1 cellular context compared by ENCODE assay signal in genomic region chr9:22008662-22009562, GRCh38.
TF ChIP-seq lines count a peak whose summit lies in the region.

Gene CDKN2B (minus strand): TSS chr9:22009305. CDS start chr9:22008953, 352 bp downstream.

TF ChIP-seq in GM12878, 131 proteins besides CTCF, POLR2A, EP300 and RAD21 (continued from another document and continues in another):
- TF ChIP-seq, protein P1, sequence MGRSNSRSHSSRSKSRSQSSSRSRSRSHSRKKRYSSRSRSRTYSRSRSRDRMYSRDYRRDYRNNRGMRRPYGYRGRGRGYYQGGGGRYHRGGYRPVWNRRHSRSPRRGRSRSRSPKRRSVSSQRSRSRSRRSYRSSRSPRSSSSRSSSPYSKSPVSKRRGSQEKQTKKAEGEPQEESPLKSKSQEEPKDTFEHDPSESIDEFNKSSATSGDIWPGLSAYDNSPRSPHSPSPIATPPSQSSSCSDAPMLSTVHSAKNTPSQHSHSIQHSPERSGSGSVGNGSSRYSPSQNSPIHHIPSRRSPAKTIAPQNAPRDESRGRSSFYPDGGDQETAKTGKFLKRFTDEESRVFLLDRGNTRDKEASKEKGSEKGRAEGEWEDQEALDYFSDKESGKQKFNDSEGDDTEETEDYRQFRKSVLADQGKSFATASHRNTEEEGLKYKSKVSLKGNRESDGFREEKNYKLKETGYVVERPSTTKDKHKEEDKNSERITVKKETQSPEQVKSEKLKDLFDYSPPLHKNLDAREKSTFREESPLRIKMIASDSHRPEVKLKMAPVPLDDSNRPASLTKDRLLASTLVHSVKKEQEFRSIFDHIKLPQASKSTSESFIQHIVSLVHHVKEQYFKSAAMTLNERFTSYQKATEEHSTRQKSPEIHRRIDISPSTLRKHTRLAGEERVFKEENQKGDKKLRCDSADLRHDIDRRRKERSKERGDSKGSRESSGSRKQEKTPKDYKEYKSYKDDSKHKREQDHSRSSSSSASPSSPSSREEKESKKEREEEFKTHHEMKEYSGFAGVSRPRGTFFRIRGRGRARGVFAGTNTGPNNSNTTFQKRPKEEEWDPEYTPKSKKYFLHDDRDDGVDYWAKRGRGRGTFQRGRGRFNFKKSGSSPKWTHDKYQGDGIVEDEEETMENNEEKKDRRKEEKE (IDR thresholded peaks at IDR 0.05): no peak
- TF ChIP-seq USF2 (IDR thresholded peaks at IDR 0.05; ENCODE audit: borderline replicate concordance, low read depth, low read length): no peak; the same call in none of the 2 replicates
- TF ChIP-seq USF1 (IDR thresholded peaks at IDR 0.05; ENCODE audit: borderline replicate concordance, extremely low read length, insufficient read depth, low read depth, low read length): peak; percentile 74
- TF ChIP-seq, protein P2, sequence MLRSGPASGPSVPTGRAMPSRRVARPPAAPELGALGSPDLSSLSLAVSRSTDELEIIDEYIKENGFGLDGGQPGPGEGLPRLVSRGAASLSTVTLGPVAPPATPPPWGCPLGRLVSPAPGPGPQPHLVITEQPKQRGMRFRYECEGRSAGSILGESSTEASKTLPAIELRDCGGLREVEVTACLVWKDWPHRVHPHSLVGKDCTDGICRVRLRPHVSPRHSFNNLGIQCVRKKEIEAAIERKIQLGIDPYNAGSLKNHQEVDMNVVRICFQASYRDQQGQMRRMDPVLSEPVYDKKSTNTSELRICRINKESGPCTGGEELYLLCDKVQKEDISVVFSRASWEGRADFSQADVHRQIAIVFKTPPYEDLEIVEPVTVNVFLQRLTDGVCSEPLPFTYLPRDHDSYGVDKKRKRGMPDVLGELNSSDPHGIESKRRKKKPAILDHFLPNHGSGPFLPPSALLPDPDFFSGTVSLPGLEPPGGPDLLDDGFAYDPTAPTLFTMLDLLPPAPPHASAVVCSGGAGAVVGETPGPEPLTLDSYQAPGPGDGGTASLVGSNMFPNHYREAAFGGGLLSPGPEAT (IDR thresholded peaks at IDR 0.05; ENCODE audit: low read depth): 0 out of 2 replicates have a peak, but pooled peaks have one; percentile 9
- TF ChIP-seq SUPT20H (IDR thresholded peaks at IDR 0.05; ENCODE audit: borderline replicate concordance, control insufficient read depth, low read depth, low read length): no peak
- TF ChIP-seq ZNF274 (IDR thresholded peaks at IDR 0.05; ENCODE audit: insufficient read depth, insufficient read length): no peak
- no peak for TF ChIP-seq HDAC6 (IDR thresholded peaks at IDR 0.05; ENCODE audit: unreplicated experiment)
- no peak for TF ChIP-seq GABPA (IDR thresholded peaks at IDR 0.05; ENCODE audit: low read depth)
- TF ChIP-seq BCL11A (IDR thresholded peaks at IDR 0.05; ENCODE audit: low read depth, low read length): no peak
- TF ChIP-seq, protein P3, sequence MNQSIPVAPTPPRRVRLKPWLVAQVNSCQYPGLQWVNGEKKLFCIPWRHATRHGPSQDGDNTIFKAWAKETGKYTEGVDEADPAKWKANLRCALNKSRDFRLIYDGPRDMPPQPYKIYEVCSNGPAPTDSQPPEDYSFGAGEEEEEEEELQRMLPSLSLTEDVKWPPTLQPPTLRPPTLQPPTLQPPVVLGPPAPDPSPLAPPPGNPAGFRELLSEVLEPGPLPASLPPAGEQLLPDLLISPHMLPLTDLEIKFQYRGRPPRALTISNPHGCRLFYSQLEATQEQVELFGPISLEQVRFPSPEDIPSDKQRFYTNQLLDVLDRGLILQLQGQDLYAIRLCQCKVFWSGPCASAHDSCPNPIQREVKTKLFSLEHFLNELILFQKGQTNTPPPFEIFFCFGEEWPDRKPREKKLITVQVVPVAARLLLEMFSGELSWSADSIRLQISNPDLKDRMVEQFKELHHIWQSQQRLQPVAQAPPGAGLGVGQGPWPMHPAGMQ (IDR thresholded peaks at IDR 0.05; ENCODE audit: borderline replicate concordance): no peak
- TF ChIP-seq ZBTB40 (IDR thresholded peaks at IDR 0.05; ENCODE audit: borderline replicate concordance): no peak
- TF ChIP-seq SMAD1 (IDR thresholded peaks at IDR 0.05; ENCODE audit: low read depth, partially characterized antibody): no peak
- no peak for TF ChIP-seq SIX5 (IDR thresholded peaks at IDR 0.05; ENCODE audit: low read depth, low read length, severe bottlenecking)
- TF ChIP-seq BMI1 (IDR thresholded peaks at IDR 0.05; ENCODE audit: borderline replicate concordance): no peak
- no peak for TF ChIP-seq SPI1 (IDR thresholded peaks at IDR 0.05; ENCODE audit: borderline replicate concordance, insufficient read depth, low read depth, low read length)
- peak; percentile 81 for TF ChIP-seq IKZF1 (conservative IDR thresholded peaks at IDR 0.05)
- TF ChIP-seq, protein P4, sequence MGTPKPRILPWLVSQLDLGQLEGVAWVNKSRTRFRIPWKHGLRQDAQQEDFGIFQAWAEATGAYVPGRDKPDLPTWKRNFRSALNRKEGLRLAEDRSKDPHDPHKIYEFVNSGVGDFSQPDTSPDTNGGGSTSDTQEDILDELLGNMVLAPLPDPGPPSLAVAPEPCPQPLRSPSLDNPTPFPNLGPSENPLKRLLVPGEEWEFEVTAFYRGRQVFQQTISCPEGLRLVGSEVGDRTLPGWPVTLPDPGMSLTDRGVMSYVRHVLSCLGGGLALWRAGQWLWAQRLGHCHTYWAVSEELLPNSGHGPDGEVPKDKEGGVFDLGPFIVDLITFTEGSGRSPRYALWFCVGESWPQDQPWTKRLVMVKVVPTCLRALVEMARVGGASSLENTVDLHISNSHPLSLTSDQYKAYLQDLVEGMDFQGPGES (IDR thresholded peaks at IDR 0.05): no peak
- TF ChIP-seq CREM (IDR thresholded peaks at IDR 0.05; ENCODE audit: low read depth): peak; percentile 16; the same call in 1 of the 2 replicates
- TF ChIP-seq CHD1 (IDR thresholded peaks at IDR 0.05; ENCODE audit: low read depth, low read length): no peak
- no peak for TF ChIP-seq FOS (IDR thresholded peaks at IDR 0.05; ENCODE audit: borderline replicate concordance, extremely low read depth, insufficient read length)
- no peak for TF ChIP-seq JUNB (IDR thresholded peaks at IDR 0.05)
- 0 out of 2 replicates have a peak, but pooled peaks have one; percentile 44 for TF ChIP-seq GATAD2B (conservative IDR thresholded peaks at IDR 0.05; ENCODE audit: low read depth)
- no peak for TF ChIP-seq CBX5 (IDR thresholded peaks at IDR 0.05; ENCODE audit: low read depth)
- no peak for TF ChIP-seq MEF2A (IDR thresholded peaks at IDR 0.05; ENCODE audit: insufficient read depth, low read depth, low read length)
- TF ChIP-seq SKIL (IDR thresholded peaks at IDR 0.05; ENCODE audit: low read depth, poor library complexity, severe bottlenecking): no peak
- no peak for TF ChIP-seq SP1 (IDR thresholded peaks at IDR 0.05; ENCODE audit: low read depth, low read length)
- TF ChIP-seq RBBP5 (conservative IDR thresholded peaks at IDR 0.05): no peak
- peak; percentile 79 for TF ChIP-seq YY1 (IDR thresholded peaks at IDR 0.05; ENCODE audit: low read depth, low read length)
- TF ChIP-seq STAT1 (conservative IDR thresholded peaks at IDR 0.05): 0 out of 2 replicates have a peak, but pooled peaks have one; percentile 61
- no peak for TF ChIP-seq RFX5 (IDR thresholded peaks at IDR 0.05; ENCODE audit: low read depth, low read length)
- TF ChIP-seq NR2C2 (IDR thresholded peaks at IDR 0.05; ENCODE audit: borderline replicate concordance, control insufficient read depth, insufficient read length, low read depth): no peak
- peak; percentile 21; the same call in 1 of the 3 replicates for TF ChIP-seq POU2F2 (IDR thresholded peaks at IDR 0.05; ENCODE audit: borderline replicate concordance, low read depth, low read length)
- TF ChIP-seq PAX8 (IDR thresholded peaks at IDR 0.05): no peak
- no peak for TF ChIP-seq MTA2 (IDR thresholded peaks at IDR 0.05; ENCODE audit: low read depth)
- TF ChIP-seq, protein P5, sequence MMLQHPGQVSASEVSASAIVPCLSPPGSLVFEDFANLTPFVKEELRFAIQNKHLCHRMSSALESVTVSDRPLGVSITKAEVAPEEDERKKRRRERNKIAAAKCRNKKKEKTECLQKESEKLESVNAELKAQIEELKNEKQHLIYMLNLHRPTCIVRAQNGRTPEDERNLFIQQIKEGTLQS (IDR thresholded peaks at IDR 0.05; ENCODE audit: borderline replicate concordance, extremely low read depth, low read depth, low read length): no peak
- no peak for TF ChIP-seq ZNF217 (IDR thresholded peaks at IDR 0.05)
- TF ChIP-seq, protein P6, sequence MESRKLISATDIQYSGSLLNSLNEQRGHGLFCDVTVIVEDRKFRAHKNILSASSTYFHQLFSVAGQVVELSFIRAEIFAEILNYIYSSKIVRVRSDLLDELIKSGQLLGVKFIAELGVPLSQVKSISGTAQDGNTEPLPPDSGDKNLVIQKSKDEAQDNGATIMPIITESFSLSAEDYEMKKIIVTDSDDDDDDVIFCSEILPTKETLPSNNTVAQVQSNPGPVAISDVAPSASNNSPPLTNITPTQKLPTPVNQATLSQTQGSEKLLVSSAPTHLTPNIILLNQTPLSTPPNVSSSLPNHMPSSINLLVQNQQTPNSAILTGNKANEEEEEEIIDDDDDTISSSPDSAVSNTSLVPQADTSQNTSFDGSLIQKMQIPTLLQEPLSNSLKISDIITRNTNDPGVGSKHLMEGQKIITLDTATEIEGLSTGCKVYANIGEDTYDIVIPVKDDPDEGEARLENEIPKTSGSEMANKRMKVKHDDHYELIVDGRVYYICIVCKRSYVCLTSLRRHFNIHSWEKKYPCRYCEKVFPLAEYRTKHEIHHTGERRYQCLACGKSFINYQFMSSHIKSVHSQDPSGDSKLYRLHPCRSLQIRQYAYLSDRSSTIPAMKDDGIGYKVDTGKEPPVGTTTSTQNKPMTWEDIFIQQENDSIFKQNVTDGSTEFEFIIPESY (IDR thresholded peaks at IDR 0.05): no peak
- TF ChIP-seq ZNF622 (IDR thresholded peaks at IDR 0.05): no peak
- TF ChIP-seq POLR2AphosphoS2 (IDR thresholded peaks at IDR 0.05; ENCODE audit: low read depth, low read length): no peak
- peak; percentile 45 for TF ChIP-seq NRF1 (conservative IDR thresholded peaks at IDR 0.05; ENCODE audit: low read depth, low read length)
- 0 out of 2 replicates have a peak, but pooled peaks have one; percentile 23 for TF ChIP-seq SIN3A (IDR thresholded peaks at IDR 0.05; ENCODE audit: low read depth, low read length)
- TF ChIP-seq SREBF2 (IDR thresholded peaks at IDR 0.05; ENCODE audit: low read length): no peak
- TF ChIP-seq SUZ12 (IDR thresholded peaks at IDR 0.05; ENCODE audit: unreplicated experiment): no peak
- TF ChIP-seq CREB1 (IDR thresholded peaks at IDR 0.05; ENCODE audit: low read depth): peak; percentile 71
- peak; percentile 60 for TF ChIP-seq EED (IDR thresholded peaks at IDR 0.05; ENCODE audit: low read depth)
- no peak for TF ChIP-seq BRCA1 (IDR thresholded peaks at IDR 0.05; ENCODE audit: low read depth, low read length)
- no peak for TF ChIP-seq SRF (IDR thresholded peaks at IDR 0.05; ENCODE audit: low read depth in 2 of 2, low read length in 2 of 2)
- no peak for TF ChIP-seq KAT2A (conservative IDR thresholded peaks at IDR 0.05; ENCODE audit: control insufficient read depth, low read depth, low read length)
- no peak for TF ChIP-seq TARDBP (IDR thresholded peaks at IDR 0.05; ENCODE audit: borderline replicate concordance)
- TF ChIP-seq SMARCA5 (IDR thresholded peaks at IDR 0.05): 0 out of 2 replicates have a peak, but pooled peaks have one; percentile 54
